Comparison of ENCODE assay signal across 12 cellular contexts in genomic region chr16:72786606-72787005, GRCh38.
DNase-seq lines count a peak whose midpoint lies in the region; ATAC-seq lines count a peak whose summit lies in the region.
"Had no signal": no experiment of that assay in that cellular context is flagged by ENCODE, and none has a peak within 500 bp of the region (broad histone marks: within the 10 kb centered on the region; RNA-seq: fewer than 3 reads in every experiment).

No MANE protein-coding gene starts in this region.

- H3K36me3 Mint-ChIP-seq in activated naive CD8-positive, alpha-beta T cell treated with anti-CD3 and anti-CD28 coated beads, Interleukin-2, amount 10 ng/mL, durations not matched to agents 7 days and 5 days: peaks cover 9% of the 10 kb centered on the region
- no peaks in the 10 kb centered on the region for H3K36me3 Mint-ChIP-seq in naive B cell

- ATAC-seq in stimulated activated naive CD8-positive, alpha-beta T cell treated with anti-CD3 and anti-CD28 coated beads, Interleukin-15, amount 100 ng/mL, for 72 hours: no peak
- ATAC-seq in stimulated activated naive CD8-positive, alpha-beta T cell treated with anti-CD3 and anti-CD28 coated beads, Interleukin-15, Interleukin-2, amounts not matched to agents 100 U/mL and 50 U/mL, for 24 hours: no peak
- ATAC-seq in activated naive CD8-positive, alpha-beta T cell treated with anti-CD3 and anti-CD28 coated beads, Interleukin-2, amount 10 ng/mL, durations not matched to agents 7 days and 5 days (ENCODE audit: low read depth): no peak
- no peak for ATAC-seq in naive B cell (ENCODE audit: low read depth in 2 of 2)
- ATAC-seq in GM18873 (IDR thresholded peaks at IDR 0.05; ENCODE audit: low FRiP score, unreplicated experiment): no peak
- ATAC-seq in GM18498 (IDR thresholded peaks at IDR 0.05; ENCODE audit: unreplicated experiment): no peak

- H3K4me3 Mint-ChIP-seq in stimulated activated naive CD8-positive, alpha-beta T cell treated with anti-CD3 and anti-CD28 coated beads, Interleukin-15, amount 100 ng/mL, for 72 hours: peak overlapping the region; percentile 52 to 80
- H3K4me3 Mint-ChIP-seq in activated naive CD8-positive, alpha-beta T cell treated with anti-CD3 and anti-CD28 coated beads, Interleukin-2, amount 10 ng/mL, durations not matched to agents 7 days and 5 days: peak overlapping the region; percentile 52
- peak overlapping the region; percentile 12 to 95 (median 80) for H3K4me3 Mint-ChIP-seq in naive B cell

- H3K27ac Mint-ChIP-seq in stimulated activated naive CD8-positive, alpha-beta T cell treated with anti-CD3 and anti-CD28 coated beads, Interleukin-15, amount 100 ng/mL, for 72 hours: peak overlapping the region in 1 of 2 donors; percentile 92
- H3K27ac Mint-ChIP-seq in activated naive CD8-positive, alpha-beta T cell treated with anti-CD3 and anti-CD28 coated beads, Interleukin-2, amount 10 ng/mL, durations not matched to agents 7 days and 5 days: peak overlapping the region; percentile 48
- H3K27ac Mint-ChIP-seq in naive B cell: peak overlapping the region in 2 of 6 donors; percentile 35 to 75

- H3K4me1 Mint-ChIP-seq in stimulated activated naive CD8-positive, alpha-beta T cell treated with anti-CD3 and anti-CD28 coated beads, Interleukin-15, amount 100 ng/mL, for 72 hours: peaks cover 45% of the 10 kb centered on the region
- H3K4me1 Mint-ChIP-seq in activated naive CD8-positive, alpha-beta T cell treated with anti-CD3 and anti-CD28 coated beads, Interleukin-2, amount 10 ng/mL, durations not matched to agents 7 days and 5 days: peaks cover 25% of the 10 kb centered on the region
- peaks cover 11 to 15% (median 11%) of the 10 kb centered on the region in 3 donors for H3K4me1 Mint-ChIP-seq in naive B cell

- H3K9me3 Mint-ChIP-seq in stimulated activated naive CD8-positive, alpha-beta T cell treated with anti-CD3 and anti-CD28 coated beads, Interleukin-15, amount 100 ng/mL, for 72 hours: no peaks in the 10 kb centered on the region
- H3K9me3 Mint-ChIP-seq in activated naive CD8-positive, alpha-beta T cell treated with anti-CD3 and anti-CD28 coated beads, Interleukin-2, amount 10 ng/mL, durations not matched to agents 7 days and 5 days: no peaks in the 10 kb centered on the region
- no peaks in the 10 kb centered on the region for H3K9me3 Mint-ChIP-seq in naive B cell

- no peak for DNase-seq in stimulated activated naive CD8-positive, alpha-beta T cell treated with anti-CD3 and anti-CD28 coated beads, Interleukin-15, amount 100 ng/mL, for 72 hours
- DNase-seq in stimulated activated naive CD8-positive, alpha-beta T cell treated with anti-CD3 and anti-CD28 coated beads, Interleukin-15, Interleukin-2, amounts not matched to agents 100 U/mL and 50 U/mL, for 24 hours: no peak
- DNase-seq in activated naive CD8-positive, alpha-beta T cell treated with anti-CD3 and anti-CD28 coated beads, Interleukin-2, amount 10 ng/mL, durations not matched to agents 7 days and 5 days: no peak
- DNase-seq in naive B cell (no peak), NCI-H2171 treated with DMSO at 0.1 percent for 48 hours (lab: John Stamatoyannopoulos, UW) (no peak), DMS114 treated with DMSO at 0.1 percent for 48 hours (lab: John Stamatoyannopoulos, UW; ENCODE audit: unreplicated experiment) (no peak)
- DNase-seq: activated CD4-positive, CD25-positive, alpha-beta regulatory T cell treated with anti-CD3 and anti-CD28 coated beads, Interleukin-2, amount 50 U/mL, for 72 hours; NCI-H446 treated with DMSO at 0.1 percent for 48 hours; SHP77 treated with DMSO at 0.1 percent for 48 hours; stimulated activated CD4-positive, alpha-beta T cell treated with anti-CD3 and anti-CD28 coated beads, Interleukin-2, amount 100 ng/mL, for 24 hours had no signal

- H3K27me3 Mint-ChIP-seq in stimulated activated naive CD8-positive, alpha-beta T cell treated with anti-CD3 and anti-CD28 coated beads, Interleukin-15, amount 100 ng/mL, for 72 hours: peaks cover 14% of the 10 kb centered on the region
- H3K27me3 Mint-ChIP-seq in activated naive CD8-positive, alpha-beta T cell treated with anti-CD3 and anti-CD28 coated beads, Interleukin-2, amount 10 ng/mL, durations not matched to agents 7 days and 5 days: peaks cover 50% of the 10 kb centered on the region
- H3K27me3 Mint-ChIP-seq in naive B cell: peaks cover 6 to 25% (median 14%) of the 10 kb centered on the region in 3 donors

- POLR2A ChIA-PET in activated naive CD8-positive, alpha-beta T cell treated with anti-CD3 and anti-CD28 coated beads, Interleukin-2, amount 10 ng/mL, durations not matched to agents 7 days and 5 days (lab: Charles Lee): interaction anchor here (0.7 to 2.1 kb wide), 4 partner anchors 14 to 693 kb away, joined by 3 to 5 read pairs (median 4); no protein-coding TSS in a partner anchor
